In the genomic region with DNA sequence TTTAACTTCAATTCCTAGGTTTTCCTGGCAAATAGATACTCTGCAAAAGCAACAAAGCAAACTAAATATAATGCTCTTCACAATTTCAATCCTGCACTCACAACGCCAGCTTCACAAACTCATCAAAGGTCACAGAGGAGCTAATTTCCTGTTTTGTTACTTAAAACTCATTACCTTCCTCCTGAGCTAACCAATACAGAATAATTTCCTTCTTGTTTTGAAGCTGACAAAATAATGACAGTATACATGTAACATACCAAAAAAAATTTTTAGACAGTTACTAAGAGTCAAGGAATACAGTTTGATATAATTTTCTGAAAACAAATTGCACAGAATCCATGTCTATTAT, we compare ENCODE assay signal across 12 cellular contexts. TPM values are rescaled to one million over a fixed set of nuclear protein-coding genes. Genes with fewer than 3 reads are reported as not detected.
DNase-seq lines count a peak whose midpoint lies in the region; ATAC-seq and TF ChIP-seq lines count a peak whose summit lies in the region.
"Had no signal": no experiment of that assay in that cellular context is flagged by ENCODE, and none has a peak within 500 bp of the region (broad histone marks: within the 10 kb centered on the region; RNA-seq: fewer than 3 reads in every experiment).

No MANE protein-coding gene starts in this region.

- no peak for TF ChIP-seq EP300 in SK-N-SH (IDR thresholded peaks at IDR 0.05; ENCODE audit: borderline replicate concordance in 1 of 2, low read depth in 1 of 2, low read length in 1 of 2)

- no peak for DNase-seq in activated CD8-positive, alpha-beta memory T cell treated with anti-CD3 and anti-CD28 coated beads, Interleukin-2, amount 10 ng/mL, durations not matched to agents 7 days and 5 days
- DNase-seq in activated CD8-positive, alpha-beta memory T cell treated with anti-CD3 and anti-CD28 coated beads, Interleukin-2, amount 50 U/mL, for 48 hours: no peak
- DNase-seq in SKM-1 (lab: John Stamatoyannopoulos, UW; ENCODE audit: unreplicated experiment) (peak; percentile 20), endothelial cell (ENCODE audit: low spot score) (no peak), SK-N-SH (no peak), NCI-H2107 (lab: John Stamatoyannopoulos, UW) (no peak)
- DNase-seq: activated CD8-positive, alpha-beta memory T cell treated with anti-CD3 and anti-CD28 coated beads for 24 hours; NCI-H2171 treated with DMSO at 0.1 percent for 48 hours; SHP77 treated with DMSO at 0.1 percent for 48 hours; stimulated activated CD8-positive, alpha-beta memory T cell treated with anti-CD3 and anti-CD28 coated beads, Interleukin-4, amount 100 ng/mL, for 48 hours had no signal

- peaks cover 48% of the 10 kb centered on the region for H3K4me1 Mint-ChIP-seq in activated CD8-positive, alpha-beta memory T cell treated with anti-CD3 and anti-CD28 coated beads, Interleukin-2, amount 10 ng/mL, durations not matched to agents 7 days and 5 days
- H3K4me1 Mint-ChIP-seq in endothelial cell (ENCODE audit: unreplicated experiment): peaks cover 11% of the 10 kb centered on the region
- peaks cover 66% of the 10 kb centered on the region for H3K4me1 Mint-ChIP-seq in stimulated activated memory B cell treated with anti-CD40 and anti-IgM and Interleukin-4, amounts not matched to agents 10 μg/mL and 1 μg/mL and 100 μg/mL, for 72 hours

- POLR2A ChIA-PET in SK-N-SH (lab: Yijun Ruan, JAX): no interaction called here

- no peak for TF ChIP-seq RAD21 in SK-N-SH (IDR thresholded peaks at IDR 0.05; ENCODE audit: low read length)

- H3K36me3 Mint-ChIP-seq in activated CD8-positive, alpha-beta memory T cell treated with anti-CD3 and anti-CD28 coated beads, Interleukin-2, amount 10 ng/mL, durations not matched to agents 7 days and 5 days: peaks cover 31% of the 10 kb centered on the region
- no peaks in the 10 kb centered on the region for H3K36me3 Mint-ChIP-seq in endothelial cell (ENCODE audit: low read depth, unreplicated experiment)
- H3K36me3 Mint-ChIP-seq in stimulated activated memory B cell treated with anti-CD40 and anti-IgM and Interleukin-4, amounts not matched to agents 10 μg/mL and 1 μg/mL and 100 μg/mL, for 72 hours: peaks cover 10% of the 10 kb centered on the region

- WGBS in SK-N-SH (ENCODE audit: low lambda C conversion rate): 86% methylated on average over 1 of the region's 1 CpG

- no peak overlapping the region for H3K4me3 ChIP-seq in SK-N-SH (ENCODE audit: low read depth in 2 of 2, low read length in 1 of 2)

- H3K9ac ChIP-seq in SK-N-SH: no peak overlapping the region

- H3K27ac Mint-ChIP-seq in activated CD8-positive, alpha-beta memory T cell treated with anti-CD3 and anti-CD28 coated beads, Interleukin-2, amount 10 ng/mL, durations not matched to agents 7 days and 5 days: peak overlapping the region; percentile 86
- H3K27ac Mint-ChIP-seq in endothelial cell (ENCODE audit: unreplicated experiment): peak overlapping the region; percentile 91
- H3K27ac Mint-ChIP-seq in stimulated activated memory B cell treated with anti-CD40 and anti-IgM and Interleukin-4, amounts not matched to agents 10 μg/mL and 1 μg/mL and 100 μg/mL, for 72 hours: peak overlapping the region; percentile 58

- peak; percentile 68 for ATAC-seq in activated CD8-positive, alpha-beta memory T cell treated with anti-CD3 and anti-CD28 coated beads, Interleukin-2, amount 10 ng/mL, durations not matched to agents 7 days and 5 days
- no peak for ATAC-seq in stimulated activated memory B cell treated with anti-CD40 and anti-IgM and Interleukin-4, amounts not matched to agents 10 μg/mL and 1 μg/mL and 100 μg/mL, for 72 hours
- ATAC-seq in GM19455 (IDR thresholded peaks at IDR 0.05; ENCODE audit: unreplicated experiment): no peak

- no peak for TF ChIP-seq CTCF in endothelial cell (IDR thresholded peaks at IDR 0.05; ENCODE audit: unreplicated experiment)
- TF ChIP-seq CTCF in SK-N-SH (IDR thresholded peaks at IDR 0.05): no peak

- CTCF ChIA-PET in activated CD8-positive, alpha-beta memory T cell treated with anti-CD3 and anti-CD28 coated beads, Interleukin-2, amount 10 ng/mL, durations not matched to agents 7 days and 5 days (lab: Charles Lee): interaction anchor here (1.0 to 2.5 kb wide), 4 partner anchors 14 to 60 kb away, joined by 3 to 14 read pairs (median 4); no protein-coding TSS in a partner anchor
- CTCF ChIA-PET in SK-N-SH (lab: Yijun Ruan, JAX): interaction anchor here (1.2 kb wide), 1 partner anchor 16 kb away, joined by 5 read pairs; no protein-coding TSS in a partner anchor

- H3F3A ChIP-seq in SK-N-SH (replicated peaks; ENCODE audit: insufficient read depth): no peaks in the 10 kb centered on the region

- H3K9me3 Mint-ChIP-seq in activated CD8-positive, alpha-beta memory T cell treated with anti-CD3 and anti-CD28 coated beads, Interleukin-2, amount 10 ng/mL, durations not matched to agents 7 days and 5 days (ENCODE audit: low read depth): peaks cover 4% of the 10 kb centered on the region
- no peaks in the 10 kb centered on the region for H3K9me3 Mint-ChIP-seq in endothelial cell (ENCODE audit: unreplicated experiment)
- no peaks in the 10 kb centered on the region for H3K9me3 Mint-ChIP-seq in stimulated activated memory B cell treated with anti-CD40 and anti-IgM and Interleukin-4, amounts not matched to agents 10 μg/mL and 1 μg/mL and 100 μg/mL, for 72 hours

- no peak overlapping the region for H3K27ac ChIP-seq in SK-N-SH (ENCODE audit: low read depth in 2 of 2, low read length in 1 of 2)

- H3K9me2 ChIP-seq in SK-N-SH: no peaks in the 10 kb centered on the region

- H3K79me2 ChIP-seq in SK-N-SH (ENCODE audit: insufficient read depth): peaks cover 63% of the 10 kb centered on the region

- H3K9me3 ChIP-seq in SK-N-SH: no peaks in the 10 kb centered on the region

- no peak overlapping the region for H2AFZ ChIP-seq in SK-N-SH (ENCODE audit: low read depth)

- no peaks in the 10 kb centered on the region for H3K27me3 ChIP-seq in SK-N-SH (ENCODE audit: insufficient read depth)

- no peaks in the 10 kb centered on the region for H4K20me1 ChIP-seq in SK-N-SH (ENCODE audit: insufficient read depth)

- peak overlapping the region; percentile 70 for H3K4me3 Mint-ChIP-seq in activated CD8-positive, alpha-beta memory T cell treated with anti-CD3 and anti-CD28 coated beads, Interleukin-2, amount 10 ng/mL, durations not matched to agents 7 days and 5 days
- H3K4me3 Mint-ChIP-seq in endothelial cell (ENCODE audit: unreplicated experiment): peak overlapping the region; percentile 56
- H3K4me3 Mint-ChIP-seq in stimulated activated memory B cell treated with anti-CD40 and anti-IgM and Interleukin-4, amounts not matched to agents 10 μg/mL and 1 μg/mL and 100 μg/mL, for 72 hours: peak overlapping the region; percentile 60

- no peaks in the 10 kb centered on the region for H3K27me3 Mint-ChIP-seq in activated CD8-positive, alpha-beta memory T cell treated with anti-CD3 and anti-CD28 coated beads, Interleukin-2, amount 10 ng/mL, durations not matched to agents 7 days and 5 days
- H3K27me3 Mint-ChIP-seq in endothelial cell (ENCODE audit: unreplicated experiment): no peaks in the 10 kb centered on the region
- no peaks in the 10 kb centered on the region for H3K27me3 Mint-ChIP-seq in stimulated activated memory B cell treated with anti-CD40 and anti-IgM and Interleukin-4, amounts not matched to agents 10 μg/mL and 1 μg/mL and 100 μg/mL, for 72 hours

- no peak overlapping the region for H3K4me2 ChIP-seq in SK-N-SH

- H3K4me1 ChIP-seq in SK-N-SH (ENCODE audit: control insufficient read depth in 1 of 2, insufficient read depth in 2 of 2, low read depth in 1 of 2, low read length in 1 of 2): peaks cover 0 to 8% of the 10 kb centered on the region in 2 experiments; a peak in 1 of 4 replicates

- no peaks in the 10 kb centered on the region for H3K36me3 ChIP-seq in SK-N-SH (replicated peaks in 1 of 2; ENCODE audit: control insufficient read depth in 1 of 2, insufficient read depth in 2 of 2, low read length in 1 of 2)

TF ChIP-seq in SK-N-SH, 30 proteins besides CTCF, POLR2A, EP300 and RAD21 (continues in another document):
- TF ChIP-seq EZH2phosphoT487 (IDR thresholded peaks at IDR 0.05; ENCODE audit: borderline replicate concordance, low read depth) (no peak), ELF1 (IDR thresholded peaks at IDR 0.05) (no peak), NFIC (IDR thresholded peaks at IDR 0.05; ENCODE audit: borderline replicate concordance) (no peak)
- TF ChIP-seq, protein P1, sequence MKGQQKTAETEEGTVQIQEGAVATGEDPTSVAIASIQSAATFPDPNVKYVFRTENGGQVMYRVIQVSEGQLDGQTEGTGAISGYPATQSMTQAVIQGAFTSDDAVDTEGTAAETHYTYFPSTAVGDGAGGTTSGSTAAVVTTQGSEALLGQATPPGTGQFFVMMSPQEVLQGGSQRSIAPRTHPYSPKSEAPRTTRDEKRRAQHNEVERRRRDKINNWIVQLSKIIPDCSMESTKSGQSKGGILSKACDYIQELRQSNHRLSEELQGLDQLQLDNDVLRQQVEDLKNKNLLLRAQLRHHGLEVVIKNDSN (IDR thresholded peaks at IDR 0.05; ENCODE audit: borderline replicate concordance, low read depth): no peak
- TF ChIP-seq, protein P2, sequence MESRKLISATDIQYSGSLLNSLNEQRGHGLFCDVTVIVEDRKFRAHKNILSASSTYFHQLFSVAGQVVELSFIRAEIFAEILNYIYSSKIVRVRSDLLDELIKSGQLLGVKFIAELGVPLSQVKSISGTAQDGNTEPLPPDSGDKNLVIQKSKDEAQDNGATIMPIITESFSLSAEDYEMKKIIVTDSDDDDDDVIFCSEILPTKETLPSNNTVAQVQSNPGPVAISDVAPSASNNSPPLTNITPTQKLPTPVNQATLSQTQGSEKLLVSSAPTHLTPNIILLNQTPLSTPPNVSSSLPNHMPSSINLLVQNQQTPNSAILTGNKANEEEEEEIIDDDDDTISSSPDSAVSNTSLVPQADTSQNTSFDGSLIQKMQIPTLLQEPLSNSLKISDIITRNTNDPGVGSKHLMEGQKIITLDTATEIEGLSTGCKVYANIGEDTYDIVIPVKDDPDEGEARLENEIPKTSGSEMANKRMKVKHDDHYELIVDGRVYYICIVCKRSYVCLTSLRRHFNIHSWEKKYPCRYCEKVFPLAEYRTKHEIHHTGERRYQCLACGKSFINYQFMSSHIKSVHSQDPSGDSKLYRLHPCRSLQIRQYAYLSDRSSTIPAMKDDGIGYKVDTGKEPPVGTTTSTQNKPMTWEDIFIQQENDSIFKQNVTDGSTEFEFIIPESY (IDR thresholded peaks at IDR 0.05; ENCODE audit: borderline replicate concordance, low read depth): no peak

RNA-seq across cellular contexts. Expression of a gene that starts 17.9 kb away (rescaled TPM):
- 100 to 1,000 TPM; 103 to 107 TPM for total RNA-seq in activated CD8-positive, alpha-beta memory T cell treated with anti-CD3 and anti-CD28 coated beads, Interleukin-2, amount 10 ng/mL, durations not matched to agents 7 days and 5 days
- 35.3 TPM for total RNA-seq in endothelial cell (ENCODE audit: unreplicated experiment)
- 2.3 and 2.8 TPM in 2 replicates for polyA plus RNA-seq in SK-N-SH (2012; rRNA removed)
- polyA plus RNA-seq in SK-N-SH (2012; cell fraction: cytosol; rRNA removed): 4.1 and 4.6 TPM in 2 replicates
- polyA plus RNA-seq in SK-N-SH (2012; cell fraction: nucleus; rRNA removed): 4.3 and 5.5 TPM in 2 replicates
